ENCODE assay signal across 9 cellular contexts in genomic region chr16:1712791-1713261, GRCh38. TPM values are rescaled to one million over a fixed set of nuclear protein-coding genes. Genes with fewer than 3 reads are reported as not detected.
DNase-seq lines count a peak whose midpoint lies in the region; ATAC-seq and TF ChIP-seq lines count a peak whose summit lies in the region.
"Had no signal": no experiment of that assay in that cellular context is flagged by ENCODE, and none has a peak within 500 bp of the region (broad histone marks: within the 10 kb centered on the region; RNA-seq: fewer than 3 reads in every experiment).

No MANE protein-coding gene starts in this region.

- H3K36me3 Mint-ChIP-seq in WTC11: no peaks in the 10 kb centered on the region
- H3K36me3 Mint-ChIP-seq in stimulated activated memory B cell treated with anti-CD40 and anti-IgM and Interleukin-4, amounts not matched to agents 10 μg/mL and 1 μg/mL and 100 μg/mL, for 72 hours: peaks cover 6% of the 10 kb centered on the region

- H3K9me3 Mint-ChIP-seq in WTC11: no peaks in the 10 kb centered on the region
- no peaks in the 10 kb centered on the region for H3K9me3 Mint-ChIP-seq in stimulated activated memory B cell treated with anti-CD40 and anti-IgM and Interleukin-4, amounts not matched to agents 10 μg/mL and 1 μg/mL and 100 μg/mL, for 72 hours

- peaks cover 0 to 13% of the 10 kb centered on the region in 2 experiments; a peak in 2 of 3 replicates for H3K36me3 ChIP-seq in HEK293 (ENCODE audit: control insufficient read depth in 2 of 2, insufficient read depth in 1 of 2, low read length in 2 of 2)
- H3K36me3 ChIP-seq in prostate gland: no peaks in the 10 kb centered on the region

- no peak for DNase-seq in WTC11 (ENCODE audit: low spot score)
- DNase-seq in fibroblast of villous mesenchyme (ENCODE audit: low read depth): peak; percentile 37
- no peak for DNase-seq in activated CD4-positive, alpha-beta T cell treated with anti-CD3 and anti-CD28 coated beads for 48 hours
- no peak for DNase-seq in NCI-H526 treated with DMSO at 0.1 percent for 48 hours (lab: John Stamatoyannopoulos, UW)
- DNase-seq in prostate gland (ENCODE audit: low spot score): no peak
- DNase-seq: activated CD4-positive, alpha-beta T cell treated with anti-CD3 and anti-CD28 coated beads for 36 hours; Caco-2 had no signal

- intact Hi-C loops in prostate gland (cut with DNase I): no loop called here

- H3K27me3 Mint-ChIP-seq in WTC11 (ENCODE audit: low read depth): no peaks in the 10 kb centered on the region
- no peaks in the 10 kb centered on the region for H3K27me3 Mint-ChIP-seq in stimulated activated memory B cell treated with anti-CD40 and anti-IgM and Interleukin-4, amounts not matched to agents 10 μg/mL and 1 μg/mL and 100 μg/mL, for 72 hours
- H3K27me3 Mint-ChIP-seq: activated CD4-positive, alpha-beta T cell treated with anti-CD3 and anti-CD28 coated beads for 36 hours had no signal

- POLR2A ChIA-PET in HEK293 (lab: Yijun Ruan, JAX): no interaction called here
- POLR2A ChIA-PET in WTC11 (lab: Charles Lee): no interaction called here

- CTCF ChIA-PET in HEK293 (lab: Yijun Ruan, JAX): interaction anchor here (0.6 to 1.8 kb wide), 2 partner anchors 11 to 64 kb away, joined by 3 to 5 read pairs; no protein-coding TSS in a partner anchor
- CTCF ChIA-PET in WTC11 (lab: Charles Lee): interaction anchor here (1.1 to 4.9 kb wide), 3 partner anchors 11 to 51 kb away, joined by 3 to 45 read pairs (median 3); no protein-coding TSS in a partner anchor

- no peak overlapping the region for H3K27ac ChIP-seq in HEK293 (ENCODE audit: extremely low read depth, low read depth, low read length)
- H3K27ac ChIP-seq in prostate gland: no peak overlapping the region

- no peaks in the 10 kb centered on the region for H3K27me3 ChIP-seq in prostate gland (replicated peaks; ENCODE audit: insufficient read depth)

- TF ChIP-seq CTCF in HEK293 (tag by site-specific recombination; IDR thresholded peaks at IDR 0.05) (no peak), WTC11 (IDR thresholded peaks at IDR 0.05) (no peak), fibroblast of villous mesenchyme (IDR thresholded peaks at IDR 0.05; ENCODE audit: insufficient read depth, low read depth, low read length) (no peak), prostate gland (IDR thresholded peaks at IDR 0.05) (no peak)

- no peak for TF ChIP-seq POLR2A in prostate gland (IDR thresholded peaks at IDR 0.05)

- H3K27ac Mint-ChIP-seq in WTC11: peak overlapping the region; percentile 85
- H3K27ac Mint-ChIP-seq in stimulated activated memory B cell treated with anti-CD40 and anti-IgM and Interleukin-4, amounts not matched to agents 10 μg/mL and 1 μg/mL and 100 μg/mL, for 72 hours: peak overlapping the region; percentile 97
- H3K27ac Mint-ChIP-seq: activated CD4-positive, alpha-beta T cell treated with anti-CD3 and anti-CD28 coated beads for 36 hours had no signal

- H3K4me1 Mint-ChIP-seq in WTC11: peaks cover 24% of the 10 kb centered on the region
- peaks cover 71% of the 10 kb centered on the region for H3K4me1 Mint-ChIP-seq in stimulated activated memory B cell treated with anti-CD40 and anti-IgM and Interleukin-4, amounts not matched to agents 10 μg/mL and 1 μg/mL and 100 μg/mL, for 72 hours

- H3K4me3 ChIP-seq in HEK293 (ENCODE audit: low read depth, low read length): no peak overlapping the region
- no peak overlapping the region for H3K4me3 ChIP-seq in fibroblast of villous mesenchyme (ENCODE audit: low read depth, low read length)
- no peak overlapping the region for H3K4me3 ChIP-seq in prostate gland

- H3K9me3 ChIP-seq in HEK293 (ENCODE audit: control insufficient read depth, insufficient read depth, low read depth, low read length) (no peaks in the 10 kb centered on the region), prostate gland (no peaks in the 10 kb centered on the region)
- H3K9me3 ChIP-seq: Caco-2 had no signal

- no peak overlapping the region for H3K4me3 Mint-ChIP-seq in WTC11
- peak overlapping the region; percentile 81 for H3K4me3 Mint-ChIP-seq in stimulated activated memory B cell treated with anti-CD40 and anti-IgM and Interleukin-4, amounts not matched to agents 10 μg/mL and 1 μg/mL and 100 μg/mL, for 72 hours
- H3K4me3 Mint-ChIP-seq: activated CD4-positive, alpha-beta T cell treated with anti-CD3 and anti-CD28 coated beads for 36 hours had no signal

- ATAC-seq in WTC11: no peak
- ATAC-seq in stimulated activated memory B cell treated with anti-CD40 and anti-IgM and Interleukin-4, amounts not matched to agents 10 μg/mL and 1 μg/mL and 100 μg/mL, for 72 hours: no peak
- ATAC-seq: activated CD4-positive, alpha-beta T cell treated with anti-CD3 and anti-CD28 coated beads for 36 hours had no signal

- WGBS in prostate gland: 80% methylated on average over 14 of the region's 14 CpGs

- H3K4me1 ChIP-seq in HEK293 (ENCODE audit: control insufficient read depth, insufficient read depth, low read length) (peaks cover 16% of the 10 kb centered on the region), prostate gland (replicated peaks) (peaks cover 5% of the 10 kb centered on the region)
- H3K4me1 ChIP-seq: Caco-2 had no signal

TF ChIP-seq in HEK293, 187 proteins besides CTCF, POLR2A, EP300 and RAD21:
- TF ChIP-seq IKZF3 (tag by site-specific recombination; IDR thresholded peaks at IDR 0.05) (no peak), ZIC2 (tag by site-specific recombination; IDR thresholded peaks at IDR 0.05) (peak; percentile 59; the same call in 1 of the 2 replicates)

TF ChIP-seq in WTC11, 78 proteins besides CTCF, POLR2A, EP300 and RAD21:
- TF ChIP-seq STAT6 (CRISPR knock-in tag; conservative IDR thresholded peaks at IDR 0.05; ENCODE audit: low read depth): no peak

RNA-seq across cellular contexts. Expression of gene MAPK8IP3, which starts 6.8 kb away (rescaled TPM):
- total RNA-seq in WTC11 (2021) (59.7 to 72.3 TPM (median 63.2 TPM) in 3 replicates), fibroblast of villous mesenchyme (37.1 and 61.5 TPM in 2 replicates), prostate gland (100 to 1,000 TPM in 1 of 2 donors, 10 to 100 TPM in 1; 56.0 to 157 TPM)

RNA-seq across cellular contexts. Expression of gene JPT2, which starts 34.7 kb away (rescaled TPM):
- total RNA-seq in WTC11 (2021) (150 to 169 TPM (median 157 TPM) in 3 replicates), fibroblast of villous mesenchyme (39.3 and 61.7 TPM in 2 replicates), prostate gland (10 to 100 TPM; 56.6 to 75.3 TPM)

RNA-seq across cellular contexts. Expression of gene NME3, which starts 58.5 kb away (rescaled TPM):
- 86.8 to 106 TPM (median 103 TPM) in 3 replicates for total RNA-seq in WTC11 (2021)
- total RNA-seq in fibroblast of villous mesenchyme: 41.2 and 63.9 TPM in 2 replicates
- 100 to 1,000 TPM; 135 to 252 TPM for total RNA-seq in prostate gland

RNA-seq across cellular contexts. Expression of gene EME2, which starts 59.8 kb away (rescaled TPM):
- total RNA-seq in WTC11 (2021) (23.2 to 30.8 TPM (median 25.7 TPM) in 3 replicates), fibroblast of villous mesenchyme (13.9 and 15.5 TPM in 2 replicates), prostate gland (10 to 100 TPM; 18.3 to 53.9 TPM)
